In genomic region chr20:63457737-63458136, GRCh38 we compare ENCODE assay signal across 1 cellular context.
TF ChIP-seq lines count a peak whose summit lies in the region.

No MANE protein-coding gene starts in this region.

TF ChIP-seq in HCT116, 20 proteins besides CTCF, POLR2A, EP300 and RAD21 (continued from another document):
- no peak for TF ChIP-seq REST (IDR thresholded peaks at IDR 0.05; ENCODE audit: low read depth)
